In genomic region chr10:20622522-20623270, GRCh38 we compare ENCODE assay signal across 12 cellular contexts.
DNase-seq lines count a peak whose midpoint lies in the region; ATAC-seq, FAIRE-seq and TF ChIP-seq lines count a peak whose summit lies in the region.
"Had no signal": no experiment of that assay in that cellular context is flagged by ENCODE, and none has a peak within 500 bp of the region (broad histone marks: within the 10 kb centered on the region; RNA-seq: fewer than 3 reads in every experiment).

No MANE protein-coding gene starts in this region.

- no peak overlapping the region for H3K27ac Mint-ChIP-seq in T-helper 17 cell
- H3K27ac Mint-ChIP-seq: activated T-helper 17 cell treated with anti-CD3 and anti-CD28 coated beads, Interleukin-2, amount 50 U/mL, for 72 hours; dendritic cell treated with granulocyte-macrophage colony-stimulating factor and Interleukin-4, amounts not matched to agents 40 ng/mL and 50 ng/mL, for 4 days had no signal

- H3K27me3 Mint-ChIP-seq in T-helper 17 cell = no peaks in the 10 kb centered on the region
- H3K27me3 Mint-ChIP-seq: activated T-helper 17 cell treated with anti-CD3 and anti-CD28 coated beads, Interleukin-2, amount 50 U/mL, for 72 hours; dendritic cell treated with granulocyte-macrophage colony-stimulating factor and Interleukin-4, amounts not matched to agents 40 ng/mL and 50 ng/mL, for 4 days had no signal

- H3K4me3 Mint-ChIP-seq in T-helper 17 cell = no peak overlapping the region
- H3K4me3 Mint-ChIP-seq: activated T-helper 17 cell treated with anti-CD3 and anti-CD28 coated beads, Interleukin-2, amount 50 U/mL, for 72 hours; dendritic cell treated with granulocyte-macrophage colony-stimulating factor and Interleukin-4, amounts not matched to agents 40 ng/mL and 50 ng/mL, for 4 days had no signal

- POLR2A ChIA-PET in SK-N-SH (lab: Yijun Ruan, JAX) = no interaction called here

- H3K9ac ChIP-seq in SK-N-SH = no peak overlapping the region

- WGBS in SK-N-SH (ENCODE audit: low lambda C conversion rate) = 17% methylated on average over 6 of the region's 6 CpGs

- H3K9me3 ChIP-seq in SK-N-SH = peaks cover 4% of the 10 kb centered on the region; the same call in 1 of the 2 replicates
- H3K9me3 ChIP-seq in T-helper 17 cell (ENCODE audit: control insufficient read depth, low read length, poor library complexity, severe bottlenecking) = no peaks in the 10 kb centered on the region
- H3K9me3 ChIP-seq: BE2C had no signal

- no peak for ATAC-seq in SK-N-SH treated with all-trans-retinoic acid at 6 μM for 48 hours
- no peak for ATAC-seq in T-helper 17 cell
- no peak for ATAC-seq in GM18867 (IDR thresholded peaks at IDR 0.05; ENCODE audit: unreplicated experiment)
- ATAC-seq: activated T-helper 17 cell treated with anti-CD3 and anti-CD28 coated beads, Interleukin-2, amount 50 U/mL, for 72 hours had no signal

- H3K4me2 ChIP-seq in SK-N-SH = no peak overlapping the region

- CTCF ChIA-PET in SK-N-SH (lab: Yijun Ruan, JAX) = interaction anchor here (0.8 to 1.3 kb wide), 2 partner anchors 11 to 14 kb away, joined by 3 to 4 read pairs; no protein-coding TSS in a partner anchor

- no peaks in the 10 kb centered on the region for H3K9me2 ChIP-seq in SK-N-SH

- H3K27me3 ChIP-seq in SK-N-SH (ENCODE audit: insufficient read depth) = no peaks in the 10 kb centered on the region
- H3K27me3 ChIP-seq: BE2C had no signal

- DNase-seq in SK-N-SH (no peak), amniotic epithelial cell (ENCODE audit: low read depth) (peak; percentile 92), kidney tubule cell (ENCODE audit: low spot score) (peak; percentile 38), urothelium cell line (ENCODE audit: low spot score) (peak; percentile 19), T-helper 17 cell (no peak)
- no peak for DNase-seq in activated effector memory CD4-positive, alpha-beta T cell treated with anti-CD3 and anti-CD28 coated beads, Interleukin-2, amount 50 U/mL, for 16 hours
- DNase-seq: BE2C, NCI-H524 had no signal

- H3F3A ChIP-seq in SK-N-SH (replicated peaks; ENCODE audit: insufficient read depth) = no peaks in the 10 kb centered on the region

- TF ChIP-seq RAD21 in SK-N-SH (IDR thresholded peaks at IDR 0.05; ENCODE audit: low read length) = no peak

- no peaks in the 10 kb centered on the region for H4K20me1 ChIP-seq in SK-N-SH (ENCODE audit: insufficient read depth)

- no peak overlapping the region for H3K4me3 ChIP-seq in SK-N-SH (ENCODE audit: low read depth in 2 of 2, low read length in 1 of 2)

- TF ChIP-seq EP300 in SK-N-SH (IDR thresholded peaks at IDR 0.05; ENCODE audit: borderline replicate concordance in 1 of 2, low read depth in 1 of 2, low read length in 1 of 2) = no peak

- H3K4me1 Mint-ChIP-seq in T-helper 17 cell = no peaks in the 10 kb centered on the region
- H3K4me1 Mint-ChIP-seq: activated T-helper 17 cell treated with anti-CD3 and anti-CD28 coated beads, Interleukin-2, amount 50 U/mL, for 72 hours had no signal

- no peak for TF ChIP-seq CTCF in SK-N-SH (IDR thresholded peaks at IDR 0.05)

- no peaks in the 10 kb centered on the region for H3K36me3 ChIP-seq in SK-N-SH (replicated peaks in 1 of 2; ENCODE audit: control insufficient read depth in 1 of 2, insufficient read depth in 2 of 2, low read length in 1 of 2)
- H3K36me3 ChIP-seq: BE2C had no signal

- peaks cover 0 to 3% of the 10 kb centered on the region in 2 experiments; a peak in 1 of 4 replicates for H3K4me1 ChIP-seq in SK-N-SH (ENCODE audit: control insufficient read depth in 1 of 2, insufficient read depth in 2 of 2, low read depth in 1 of 2, low read length in 1 of 2)

- no peak overlapping the region for H3K27ac ChIP-seq in SK-N-SH (ENCODE audit: low read depth in 2 of 2, low read length in 1 of 2)

- H3K36me3 Mint-ChIP-seq in T-helper 17 cell (ENCODE audit: low read depth) = no peaks in the 10 kb centered on the region

- H2AFZ ChIP-seq in SK-N-SH (ENCODE audit: low read depth) = no peak overlapping the region

- no peaks in the 10 kb centered on the region for H3K79me2 ChIP-seq in SK-N-SH (ENCODE audit: insufficient read depth)

- FAIRE-seq in urothelium cell line (lab: Jason Lieb, UNC) = no peak

TF ChIP-seq in SK-N-SH treated with all-trans-retinoic acid at 6 μM for 48 hours, 23 proteins besides CTCF, POLR2A, EP300 and RAD21:
- no peak for TF ChIP-seq OSR1 (CRISPR knock-in tag; IDR thresholded peaks at IDR 0.05)
- TF ChIP-seq, protein P1, sequence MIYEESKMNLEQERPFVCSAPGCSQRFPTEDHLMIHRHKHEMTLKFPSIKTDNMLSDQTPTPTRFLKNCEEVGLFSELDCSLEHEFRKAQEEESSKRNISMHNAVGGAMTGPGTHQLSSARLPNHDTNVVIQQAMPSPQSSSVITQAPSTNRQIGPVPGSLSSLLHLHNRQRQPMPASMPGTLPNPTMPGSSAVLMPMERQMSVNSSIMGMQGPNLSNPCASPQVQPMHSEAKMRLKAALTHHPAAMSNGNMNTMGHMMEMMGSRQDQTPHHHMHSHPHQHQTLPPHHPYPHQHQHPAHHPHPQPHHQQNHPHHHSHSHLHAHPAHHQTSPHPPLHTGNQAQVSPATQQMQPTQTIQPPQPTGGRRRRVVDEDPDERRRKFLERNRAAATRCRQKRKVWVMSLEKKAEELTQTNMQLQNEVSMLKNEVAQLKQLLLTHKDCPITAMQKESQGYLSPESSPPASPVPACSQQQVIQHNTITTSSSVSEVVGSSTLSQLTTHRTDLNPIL (CRISPR knock-in tag; IDR thresholded peaks at IDR 0.05; ENCODE audit: low read depth) = no peak
- TF ChIP-seq ISL1 (CRISPR knock-in tag; IDR thresholded peaks at IDR 0.05) = no peak
- no peak for TF ChIP-seq ZC3H10 (CRISPR knock-in tag; IDR thresholded peaks at IDR 0.05)
- TF ChIP-seq ZNF565 (CRISPR knock-in tag; conservative IDR thresholded peaks at IDR 0.05; ENCODE audit: low read depth) = no peak
- TF ChIP-seq CSDC2 (CRISPR knock-in tag; IDR thresholded peaks at IDR 0.05) = no peak
- peak; percentile 54; the same call in 1 of the 2 replicates for TF ChIP-seq TCF4 (CRISPR knock-in tag; IDR thresholded peaks at IDR 0.05; ENCODE audit: borderline replicate concordance)
- no peak for TF ChIP-seq SNAI2 (CRISPR knock-in tag; IDR thresholded peaks at IDR 0.05)

TF ChIP-seq in SK-N-SH, 30 proteins besides CTCF, POLR2A, EP300 and RAD21 (continues in another document):
- TF ChIP-seq NFIC (IDR thresholded peaks at IDR 0.05; ENCODE audit: borderline replicate concordance) (no peak), TCF12 (IDR thresholded peaks at IDR 0.05) (no peak), RCOR1 (IDR thresholded peaks at IDR 0.05; ENCODE audit: low read length) (no peak), CHD2 (IDR thresholded peaks at IDR 0.05; ENCODE audit: low read length, partially characterized antibody) (no peak), TAF1 (IDR thresholded peaks at IDR 0.05; ENCODE audit: borderline replicate concordance, low read depth, low read length) (no peak), ELF1 (IDR thresholded peaks at IDR 0.05) (no peak), TEAD4 (IDR thresholded peaks at IDR 0.05; ENCODE audit: borderline replicate concordance, insufficient read depth) (no peak), USF2 (IDR thresholded peaks at IDR 0.05; ENCODE audit: borderline replicate concordance, low read depth, low read length) (no peak), REST (IDR thresholded peaks at IDR 0.05; ENCODE audit: low read depth, low read length) (no peak), JUND (IDR thresholded peaks at IDR 0.05) (no peak), MXI1 (IDR thresholded peaks at IDR 0.05; ENCODE audit: low read depth, low read length) (no peak), EZH2phosphoT487 (IDR thresholded peaks at IDR 0.05; ENCODE audit: borderline replicate concordance, low read depth) (no peak), MAX (IDR thresholded peaks at IDR 0.05; ENCODE audit: low read depth) (no peak), MEF2A (IDR thresholded peaks at IDR 0.05; ENCODE audit: borderline replicate concordance, low read depth) (no peak)

Comparison
In these comparisons a context has a peak if more than half of its experiments do, and no peak if none do; other contexts are left out.
1. DNase-seq: peak in amniotic epithelial cell (single experiment), kidney tubule cell (single experiment) and urothelium cell line (single experiment); none in SK-N-SH (single experiment), T-helper 17 cell (0 of 3) and activated effector memory CD4-positive, alpha-beta T cell treated with anti-CD3 and anti-CD28 coated beads, Interleukin-2, amount 50 U/mL, for 16 hours (single experiment).